ENCODE assay signal across 14 cellular contexts in the genomic region with DNA sequence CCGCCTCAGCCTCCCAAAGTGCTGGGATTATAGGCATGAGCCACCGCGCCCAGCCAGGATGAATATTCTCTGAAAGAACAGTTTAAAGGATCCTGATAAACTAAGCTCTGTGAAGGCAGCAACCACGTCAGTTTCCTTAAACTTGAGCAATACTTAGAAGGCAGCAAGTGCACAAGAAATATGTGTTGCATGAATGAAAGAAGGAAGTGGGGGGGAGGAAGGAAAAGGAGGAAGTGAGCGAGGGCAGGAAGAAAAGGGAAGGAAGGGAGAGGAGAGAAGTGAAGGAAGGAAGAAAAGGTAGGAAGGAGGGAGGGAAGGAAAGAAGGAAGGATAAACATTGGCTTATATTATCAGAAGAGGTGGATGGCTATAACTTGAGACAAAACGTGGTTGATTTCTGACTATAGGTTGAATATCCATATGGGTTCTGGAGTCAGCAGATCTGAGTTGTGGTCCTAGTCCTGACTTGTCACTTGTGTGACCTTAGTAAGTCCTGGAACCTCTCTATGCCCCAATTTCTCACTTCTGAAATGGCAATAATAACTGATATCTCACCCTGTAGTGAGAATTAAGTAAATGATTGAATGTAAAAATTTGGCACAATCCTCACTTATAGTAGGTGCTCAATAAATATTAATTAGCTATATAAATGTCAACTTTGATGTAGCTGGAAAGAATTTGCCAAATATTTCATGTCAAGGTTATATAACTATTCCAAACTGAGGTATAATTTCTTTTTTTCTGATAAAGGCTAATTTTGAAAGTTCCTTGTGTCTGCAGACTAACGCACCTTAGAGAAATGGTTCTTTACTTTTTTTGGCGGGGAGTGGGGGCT. TPM values are rescaled to one million over a fixed set of nuclear protein-coding genes. Genes with fewer than 3 reads are reported as not detected.
A peak's percentile ranks its signal among the peaks of the same experiment; 100 is the strongest.
DNase-seq lines count a peak whose midpoint lies in the region; ATAC-seq and TF ChIP-seq lines count a peak whose summit lies in the region.
"Had no signal": no experiment of that assay in that cellular context is flagged by ENCODE, and none has a peak within 500 bp of the region (broad histone marks: within the 10 kb centered on the region; RNA-seq: fewer than 3 reads in every experiment).

No MANE protein-coding gene starts in this region.

- H3K9ac ChIP-seq in BLaER1 treated with 17β-estradiol and CSF1 and Interleukin-3, amounts not matched to agents 10 nM and 100 nM: peak overlapping the region; percentile 16 to 90 (median 78); a peak in 20 of 22 replicates
- H3K9ac ChIP-seq in mucosa of rectum (ENCODE audit: low read depth in 1 of 2, low read length in 2 of 2): peak overlapping the region in 1 of 2 donors; percentile 5

- DNase-seq in Kasumi-1 (lab: John Stamatoyannopoulos, UW) (peak; percentile 80 to 83), SKM-1 treated with dmso at 0.1 percent for 144 hours (lab: John Stamatoyannopoulos, UW; ENCODE audit: unreplicated experiment) (peak; percentile 94), brain microvascular endothelial cell (no peak), cerebellum (ENCODE audit: low spot score) (no peak), foreskin fibroblast (no peak)
- DNase-seq: hippocampal formation; lower lobe of right lung; NCI-H446; stimulated activated CD4-positive, alpha-beta T cell treated with anti-CD3 and anti-CD28 coated beads, Interleukin-2, amount 100 ng/mL, for 24 hours had no signal

- H3K36me3 ChIP-seq in BLaER1 treated with 17β-estradiol and CSF1 and Interleukin-3, amounts not matched to agents 10 nM and 100 nM: 0 out of 22 replicates have a peak, but pooled peaks cover 0 to 2% (median 0%) of the 10 kb centered on the region in 11 experiments
- no peaks in the 10 kb centered on the region for H3K36me3 ChIP-seq in mucosa of rectum (ENCODE audit: control insufficient read depth in 2 of 2, insufficient read depth in 2 of 2, low read length in 2 of 2)
- no peaks in the 10 kb centered on the region for H3K36me3 ChIP-seq in brain microvascular endothelial cell (replicated peaks)
- H3K36me3 ChIP-seq: lower lobe of right lung, SJSA1 had no signal

- in situ Hi-C loops in brain microvascular endothelial cell (cut with HindIII; ENCODE audit: low pct_ligation_motif_present, low sequenced_read_pairs): no loop called here

- no peak for TF ChIP-seq CTCF in brain microvascular endothelial cell (IDR thresholded peaks at IDR 0.05; ENCODE audit: low read depth, low read length, missing control alignments)
- TF ChIP-seq CTCF in foreskin fibroblast (IDR thresholded peaks at IDR 0.05; ENCODE audit: low read depth, low read length): no peak

- ATAC-seq in GM18519 (IDR thresholded peaks at IDR 0.05; ENCODE audit: low FRiP score, unreplicated experiment): no peak
- ATAC-seq: lower lobe of right lung; stimulated activated effector memory CD8-positive, alpha-beta T cell treated with anti-CD3 and anti-CD28 coated beads, Interleukin-12 subunit alpha, Interleukin-12 subunit beta, amount 100 ng/mL, for 72 hours had no signal

- peaks cover 92 to 100% (median 95%) of the 10 kb centered on the region in 10 experiments for H3K4me1 ChIP-seq in BLaER1 treated with 17β-estradiol and CSF1 and Interleukin-3, amounts not matched to agents 10 nM and 100 nM
- peaks cover 45 to 60% of the 10 kb centered on the region in 2 donors for H3K4me1 ChIP-seq in mucosa of rectum (ENCODE audit: control insufficient read depth in 2 of 2, insufficient read depth in 2 of 2, low read length in 2 of 2)

- no peaks in the 10 kb centered on the region for H3K9me3 ChIP-seq in BLaER1 treated with 17β-estradiol and CSF1 and Interleukin-3, amounts not matched to agents 10 nM and 100 nM (replicated peaks in 1 of 11)
- H3K9me3 ChIP-seq in mucosa of rectum (ENCODE audit: control insufficient read depth in 2 of 2, low read length in 2 of 2): no peaks in the 10 kb centered on the region
- H3K9me3 ChIP-seq: lower lobe of right lung, SJSA1 had no signal

- peak overlapping the region; percentile 51 to 98 (median 90); a peak in 21 of 22 replicates for H3K27ac ChIP-seq in BLaER1 treated with 17β-estradiol and CSF1 and Interleukin-3, amounts not matched to agents 10 nM and 100 nM
- peak overlapping the region; percentile 91 to 93 for H3K27ac ChIP-seq in mucosa of rectum (ENCODE audit: low read depth in 2 of 2, low read length in 2 of 2)
- no peak overlapping the region for H3K27ac ChIP-seq in brain microvascular endothelial cell
- H3K27ac ChIP-seq: lower lobe of right lung, SJSA1 had no signal

- H3K4me2 ChIP-seq in BLaER1 treated with 17β-estradiol and CSF1 and Interleukin-3, amounts not matched to agents 10 nM and 100 nM: peak overlapping the region; percentile 81 to 98 (median 94)

- peak overlapping the region in 5 of 10 experiments; percentile 6 to 61 (median 31); a peak in 4 of 20 replicates for H3K4me3 ChIP-seq in BLaER1 treated with 17β-estradiol and CSF1 and Interleukin-3, amounts not matched to agents 10 nM and 100 nM
- H3K4me3 ChIP-seq in mucosa of rectum (ENCODE audit: low read length in 2 of 2): no peak overlapping the region
- no peak overlapping the region for H3K4me3 ChIP-seq in brain microvascular endothelial cell (ENCODE audit: low read depth, low read length)
- no peak overlapping the region for H3K4me3 ChIP-seq in foreskin fibroblast (ENCODE audit: low read depth in 1 of 2, low read length in 2 of 2)
- H3K4me3 ChIP-seq: lower lobe of right lung, SJSA1 had no signal

- H4K20me1 ChIP-seq in BLaER1 treated with 17β-estradiol and CSF1 and Interleukin-3, amounts not matched to agents 10 nM and 100 nM: peaks cover 0 to 47% (median 0%) of the 10 kb centered on the region in 11 experiments; a peak in 4 of 22 replicates

- H3K27me3 ChIP-seq in BLaER1 treated with 17β-estradiol and CSF1 and Interleukin-3, amounts not matched to agents 10 nM and 100 nM: no peaks in the 10 kb centered on the region
- H3K27me3 ChIP-seq in mucosa of rectum (ENCODE audit: control insufficient read depth in 2 of 2, insufficient read depth in 2 of 2, low read length in 2 of 2) (no peaks in the 10 kb centered on the region), brain microvascular endothelial cell (replicated peaks) (no peaks in the 10 kb centered on the region)
- H3K27me3 ChIP-seq: SJSA1 had no signal

RNA-seq across cellular contexts. Expression of a gene that starts 12.0 kb away (rescaled TPM):
- total RNA-seq in cerebellum: 35.7 TPM

RNA-seq across cellular contexts. Expression of a gene that starts 44.6 kb away (rescaled TPM):
- 3.6 TPM for total RNA-seq in cerebellum

RNA-seq across cellular contexts. Expression of a gene that starts 44.9 kb away (rescaled TPM):
- total RNA-seq in cerebellum: 10.4 TPM

Comparison
In these comparisons a context has a peak if more than half of its experiments do, and no peak if none do; other contexts are left out.
1. DNase-seq: peak in Kasumi-1 (2 of 2) and SKM-1 treated with dmso at 0.1 percent for 144 hours (single experiment); none in brain microvascular endothelial cell (single experiment), cerebellum (single experiment) and foreskin fibroblast (0 of 2).